In the genomic region with DNA sequence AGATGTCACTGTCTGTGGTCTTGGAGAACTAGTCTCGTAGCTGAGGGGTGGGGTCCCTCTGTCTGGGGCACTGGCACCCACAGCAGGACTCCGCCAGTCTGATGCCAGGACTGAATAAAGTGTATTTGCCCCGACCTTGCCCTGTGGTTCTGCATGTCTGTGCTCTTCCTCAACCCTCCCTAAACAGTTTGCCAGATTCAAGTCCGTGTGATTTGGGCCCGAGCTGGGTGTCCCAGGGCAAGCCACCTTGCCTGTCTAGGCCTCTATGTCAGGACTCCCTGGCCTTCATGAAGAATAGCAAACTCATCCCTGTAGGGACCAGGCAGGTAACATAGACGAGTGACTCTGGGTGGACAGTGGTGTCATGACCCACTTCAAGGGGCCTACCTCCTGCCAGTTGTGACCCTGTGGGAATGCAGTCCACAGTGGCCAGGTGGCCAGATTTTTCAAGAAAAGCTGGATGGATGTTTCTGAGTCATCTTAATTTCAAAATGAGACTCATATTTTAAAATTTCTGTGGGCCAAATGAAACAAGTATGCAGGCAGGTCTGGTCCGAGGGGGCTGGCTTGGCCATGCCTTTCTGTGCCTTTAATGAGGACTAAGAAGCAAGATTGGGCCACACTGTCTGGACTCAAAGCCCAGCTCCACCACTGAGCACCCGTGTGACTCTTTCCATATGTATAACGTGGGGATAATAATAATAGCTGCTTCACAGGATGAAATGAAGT, we compare ENCODE assay signal across 11 cellular contexts. TPM values are rescaled to one million over a fixed set of nuclear protein-coding genes. Genes with fewer than 3 reads are reported as not detected.
DNase-seq lines count a peak whose midpoint lies in the region; ATAC-seq and TF ChIP-seq lines count a peak whose summit lies in the region.
"Had no signal": no experiment of that assay in that cellular context is flagged by ENCODE, and none has a peak within 500 bp of the region (broad histone marks: within the 10 kb centered on the region; RNA-seq: fewer than 3 reads in every experiment).

No MANE protein-coding gene starts in this region.

- peaks cover 33% of the 10 kb centered on the region for H3K4me1 ChIP-seq in CD4-positive, CD25-positive, alpha-beta regulatory T cell (ENCODE audit: control insufficient read depth, insufficient read depth, low read length, poor library complexity, severe bottlenecking)
- H3K4me1 ChIP-seq in Karpas-422 (ENCODE audit: low read length): peaks cover 44% of the 10 kb centered on the region

- TF ChIP-seq CTCF in nephron progenitor cell (IDR thresholded peaks at IDR 0.05): no peak

- peaks cover 22% of the 10 kb centered on the region for H3K79me2 ChIP-seq in Karpas-422 (ENCODE audit: low read length)

- peak overlapping the region; percentile 93 for H3K4me2 ChIP-seq in Karpas-422 (ENCODE audit: low read depth, low read length, poor library complexity, severe bottlenecking)

- no peaks in the 10 kb centered on the region for H3K36me3 ChIP-seq in CD4-positive, CD25-positive, alpha-beta regulatory T cell (ENCODE audit: control insufficient read depth, insufficient read depth, low read length)
- H3K36me3 ChIP-seq in Karpas-422 (ENCODE audit: insufficient read depth, low read length): peaks cover 6% of the 10 kb centered on the region; the same call in 1 of the 2 replicates

- H3K4me3 Mint-ChIP-seq in CD4-positive, CD25-positive, alpha-beta regulatory T cell: peak overlapping the region; percentile 66 to 87 (median 85)
- peak overlapping the region; percentile 68 for H3K4me3 Mint-ChIP-seq in central memory CD8-positive, alpha-beta T cell
- H3K4me3 Mint-ChIP-seq in nephron progenitor cell: peak overlapping the region; percentile 93

- no peak overlapping the region for H3K4me3 ChIP-seq in CD4-positive, CD25-positive, alpha-beta regulatory T cell (ENCODE audit: low read depth, low read length)
- H3K4me3 ChIP-seq in Karpas-422 (ENCODE audit: low read length): peak overlapping the region; percentile 85

- H3K9ac ChIP-seq in Karpas-422 (ENCODE audit: low read length): peak overlapping the region; percentile 98

- no peaks in the 10 kb centered on the region for H3K27me3 ChIP-seq in CD4-positive, CD25-positive, alpha-beta regulatory T cell (ENCODE audit: control insufficient read depth, insufficient read depth, low read length)
- no peaks in the 10 kb centered on the region for H3K27me3 ChIP-seq in Karpas-422 (ENCODE audit: low read length)

- no peak for DNase-seq in CD4-positive, CD25-positive, alpha-beta regulatory T cell
- DNase-seq in Karpas-422: peak; percentile 43
- no peak for DNase-seq in central memory CD8-positive, alpha-beta T cell (ENCODE audit: low spot score in 2 of 2)
- DNase-seq in nephron progenitor cell: no peak
- DNase-seq in SHP77 (lab: John Stamatoyannopoulos, UW): no peak
- DNase-seq: activated naive CD4-positive, alpha-beta T cell treated with anti-CD3 and anti-CD28 coated beads, Interleukin-2, amount 50 U/mL, for 16 hours; KBM-7; PC-9 had no signal

- H3K9me3 Mint-ChIP-seq in CD4-positive, CD25-positive, alpha-beta regulatory T cell: no peaks in the 10 kb centered on the region
- no peaks in the 10 kb centered on the region for H3K9me3 Mint-ChIP-seq in central memory CD8-positive, alpha-beta T cell
- H3K9me3 Mint-ChIP-seq in nephron progenitor cell: no peaks in the 10 kb centered on the region

- no peak overlapping the region for H3K27ac ChIP-seq in CD4-positive, CD25-positive, alpha-beta regulatory T cell (ENCODE audit: insufficient read depth, low read length, poor library complexity, severe bottlenecking)
- peak overlapping the region; percentile 61 for H3K27ac ChIP-seq in Karpas-422 (ENCODE audit: low read length)
- H3K27ac ChIP-seq: PC-9 had no signal

- H3K9me2 ChIP-seq in Karpas-422 (replicated peaks; ENCODE audit: insufficient read depth, low read length): no peaks in the 10 kb centered on the region

- peaks cover 4% of the 10 kb centered on the region for H3K27me3 Mint-ChIP-seq in CD4-positive, CD25-positive, alpha-beta regulatory T cell
- no peaks in the 10 kb centered on the region for H3K27me3 Mint-ChIP-seq in central memory CD8-positive, alpha-beta T cell
- H3K27me3 Mint-ChIP-seq in nephron progenitor cell (ENCODE audit: low read depth, poor library complexity): peaks cover 1% of the 10 kb centered on the region

- peaks cover 28% of the 10 kb centered on the region for H4K20me1 ChIP-seq in Karpas-422 (ENCODE audit: insufficient read depth, low read depth, low read length)

- no peaks in the 10 kb centered on the region for H3K9me3 ChIP-seq in CD4-positive, CD25-positive, alpha-beta regulatory T cell (ENCODE audit: control insufficient read depth in 2 of 2, low read length in 2 of 2)
- H3K9me3 ChIP-seq in Karpas-422 (ENCODE audit: low read length): no peaks in the 10 kb centered on the region

- H3K27ac Mint-ChIP-seq in CD4-positive, CD25-positive, alpha-beta regulatory T cell: peak overlapping the region; percentile 32 to 82 (median 77)
- no peak overlapping the region for H3K27ac Mint-ChIP-seq in central memory CD8-positive, alpha-beta T cell (ENCODE audit: low read depth)
- peak overlapping the region; percentile 92 for H3K27ac Mint-ChIP-seq in nephron progenitor cell

- no peak overlapping the region for H2AFZ ChIP-seq in Karpas-422 (ENCODE audit: low read length)
- H2AFZ ChIP-seq: PC-9 had no signal

- no peaks in the 10 kb centered on the region for H3K36me3 Mint-ChIP-seq in CD4-positive, CD25-positive, alpha-beta regulatory T cell
- peaks cover 3% of the 10 kb centered on the region for H3K36me3 Mint-ChIP-seq in central memory CD8-positive, alpha-beta T cell (ENCODE audit: insufficient read depth)
- peaks cover 30% of the 10 kb centered on the region for H3K36me3 Mint-ChIP-seq in nephron progenitor cell (ENCODE audit: low read depth)

- no peak for ATAC-seq in CD4-positive, CD25-positive, alpha-beta regulatory T cell (ENCODE audit: low read depth in 2 of 2)
- no peak for ATAC-seq in central memory CD8-positive, alpha-beta T cell (replicated peaks; ENCODE audit: extremely low read depth, poor library complexity, severe bottlenecking)
- ATAC-seq in HG02973 (IDR thresholded peaks at IDR 0.05; ENCODE audit: unreplicated experiment) (no peak), GM21529 (IDR thresholded peaks at IDR 0.05; ENCODE audit: unreplicated experiment) (no peak), HG03565 (IDR thresholded peaks at IDR 0.05; ENCODE audit: unreplicated experiment) (no peak)

- peaks cover 6 to 43% (median 15%) of the 10 kb centered on the region in 4 donors for H3K4me1 Mint-ChIP-seq in CD4-positive, CD25-positive, alpha-beta regulatory T cell
- peaks cover 10% of the 10 kb centered on the region for H3K4me1 Mint-ChIP-seq in central memory CD8-positive, alpha-beta T cell
- H3K4me1 Mint-ChIP-seq in nephron progenitor cell: peaks cover 41% of the 10 kb centered on the region

RNA-seq across cellular contexts. Expression of a gene that starts 3.4 kb away (rescaled TPM):
- total RNA-seq in CD4-positive, CD25-positive, alpha-beta regulatory T cell: 4.9 TPM
- under 1 TPM; 0.29 to 0.44 (median 0.38) TPM for polyA plus RNA-seq in CD4-positive, CD25-positive, alpha-beta regulatory T cell
- 8.3 and 18.0 TPM in 2 replicates for total RNA-seq in Karpas-422 (2014; rRNA removed; shearing (Covaris generic); ENCODE audit: low replicate concordance)

RNA-seq across cellular contexts. Expression of a gene that starts 18.2 kb away (rescaled TPM):
- 1.5 TPM for total RNA-seq in CD4-positive, CD25-positive, alpha-beta regulatory T cell
- polyA plus RNA-seq in CD4-positive, CD25-positive, alpha-beta regulatory T cell: 1 to 10 TPM in 2 of 4 donors, under 1 TPM in 1, not detected in 1; 0.52 to 1.5 (median 1.1) TPM
- 18.2 and 28.3 TPM in 2 replicates for total RNA-seq in Karpas-422 (2014; rRNA removed; shearing (Covaris generic); ENCODE audit: low replicate concordance)

RNA-seq across cellular contexts. Expression of a gene that starts 31.4 kb away (rescaled TPM):
- 19.7 TPM for total RNA-seq in CD4-positive, CD25-positive, alpha-beta regulatory T cell
- 10 to 100 TPM in 1 of 4 donors, 1 to 10 TPM in 3; 5.9 to 12.7 (median 7.9) TPM for polyA plus RNA-seq in CD4-positive, CD25-positive, alpha-beta regulatory T cell
- 20.6 and 22.2 TPM in 2 replicates for total RNA-seq in Karpas-422 (2014; rRNA removed; shearing (Covaris generic); ENCODE audit: low replicate concordance)

RNA-seq across cellular contexts. Expression of a gene that starts 38.2 kb away (rescaled TPM):
- 1.1 TPM for total RNA-seq in CD4-positive, CD25-positive, alpha-beta regulatory T cell
- under 1 TPM; 0.10 to 0.52 (median 0.31) TPM for polyA plus RNA-seq in CD4-positive, CD25-positive, alpha-beta regulatory T cell
- 1.8 and 2.0 TPM in 2 replicates for total RNA-seq in Karpas-422 (2014; rRNA removed; shearing (Covaris generic); ENCODE audit: low replicate concordance)

RNA-seq across cellular contexts. Expression of a gene that starts 51.8 kb away (rescaled TPM):
- total RNA-seq in CD4-positive, CD25-positive, alpha-beta regulatory T cell: 6.0 TPM
- 10 to 100 TPM; 15.0 to 22.6 (median 19.6) TPM for polyA plus RNA-seq in CD4-positive, CD25-positive, alpha-beta regulatory T cell
- 122 and 197 TPM in 2 replicates for total RNA-seq in Karpas-422 (2014; rRNA removed; shearing (Covaris generic); ENCODE audit: low replicate concordance)
